Comparison of ENCODE assay signal across 28 cellular contexts in genomic region chr10:120184547-120185337, GRCh38.
A peak's percentile ranks its signal among the peaks of the same experiment; 100 is the strongest.
DNase-seq lines count a peak whose midpoint lies in the region; ATAC-seq and TF ChIP-seq lines count a peak whose summit lies in the region.
"Had no signal": no experiment of that assay in that cellular context is flagged by ENCODE, and none has a peak within 500 bp of the region (broad histone marks: within the 10 kb centered on the region; RNA-seq: fewer than 3 reads in every experiment).

No MANE protein-coding gene starts in this region.

- H3F3A ChIP-seq in neural progenitor cell (ENCODE audit: low read depth) = no peaks in the 10 kb centered on the region

- TF ChIP-seq CTCF in HEK293 (tag by site-specific recombination; IDR thresholded peaks at IDR 0.05) (no peak), neural progenitor cell (IDR thresholded peaks at IDR 0.05) (peak; percentile 54), upper lobe of right lung (IDR thresholded peaks at IDR 0.05) (no peak)

- H2AFZ ChIP-seq in neural progenitor cell (replicated peaks) = peak overlapping the region; percentile 58

- H3K9me3 ChIP-seq in HEK293 (ENCODE audit: control insufficient read depth, insufficient read depth, low read depth, low read length) (no peaks in the 10 kb centered on the region), neural progenitor cell (ENCODE audit: low read depth) (no peaks in the 10 kb centered on the region), upper lobe of right lung (no peaks in the 10 kb centered on the region)
- H3K9me3 ChIP-seq: esophagus squamous epithelium, psoas muscle had no signal

- CTCF ChIA-PET in HEK293 (lab: Yijun Ruan, JAX) = interaction anchor here (0.6 to 2.2 kb wide), 4 partner anchors 37 to 430 kb away, joined by 3 to 6 read pairs (median 4); no protein-coding TSS in a partner anchor

- no peaks in the 10 kb centered on the region for H4K20me1 ChIP-seq in neural progenitor cell (ENCODE audit: low read depth)

- intact Hi-C loops in upper lobe of right lung (cut with DNase I) = no loop called here
- intact Hi-C loops in left colon (cut with DNase I, micrococcal nuclease) = no loop called here

- H3K79me2 ChIP-seq in neural progenitor cell (ENCODE audit: low read depth) = no peaks in the 10 kb centered on the region

- H3K4me1 ChIP-seq in HEK293 (ENCODE audit: control insufficient read depth, insufficient read depth, low read length) (peaks cover 10% of the 10 kb centered on the region), neural progenitor cell (no peaks in the 10 kb centered on the region), upper lobe of right lung (no peaks in the 10 kb centered on the region)
- H3K4me1 ChIP-seq: esophagus squamous epithelium, psoas muscle had no signal

- H3K4me3 ChIP-seq in HEK293 (ENCODE audit: low read depth, low read length) = no peak overlapping the region
- no peak overlapping the region for H3K4me3 ChIP-seq in neural progenitor cell
- no peak overlapping the region for H3K4me3 ChIP-seq in upper lobe of right lung
- H3K4me3 ChIP-seq: esophagus squamous epithelium, psoas muscle had no signal

- ATAC-seq in upper lobe of right lung = no peak
- ATAC-seq in GM18498 (IDR thresholded peaks at IDR 0.05; ENCODE audit: unreplicated experiment) = no peak
- ATAC-seq in left colon = no peak
- ATAC-seq: left lobe of liver, psoas muscle had no signal

- H3K4me1 Mint-ChIP-seq in neural progenitor cell = peaks cover 6% of the 10 kb centered on the region
- H3K4me1 Mint-ChIP-seq: CD8-positive, alpha-beta memory T cell; naive B cell had no signal

- H3K27ac ChIP-seq in HEK293 (ENCODE audit: extremely low read depth, low read depth, low read length) (no peak overlapping the region), neural progenitor cell (no peak overlapping the region), upper lobe of right lung (no peak overlapping the region)
- H3K27ac ChIP-seq: 22Rv1, esophagus squamous epithelium, psoas muscle, VCaP had no signal

- H3K4me3 Mint-ChIP-seq in neural progenitor cell = no peak overlapping the region
- H3K4me3 Mint-ChIP-seq: CD8-positive, alpha-beta memory T cell; dendritic cell treated with granulocyte-macrophage colony-stimulating factor and Interleukin-4, amounts not matched to agents 40 ng/mL and 50 ng/mL, for 4 days; T-helper 2 cell treated with Interferon-gamma antibody and Interleukin-4, amounts not matched to agents 5 μg/mL and 100 μg/mL, for 36 hours had no signal

- no peak overlapping the region for H3K9ac ChIP-seq in neural progenitor cell

- H3K27me3 Mint-ChIP-seq in neural progenitor cell (ENCODE audit: insufficient read depth, low read depth) = peaks cover 2% of the 10 kb centered on the region
- H3K27me3 Mint-ChIP-seq: dendritic cell treated with granulocyte-macrophage colony-stimulating factor and Interleukin-4, amounts not matched to agents 40 ng/mL and 50 ng/mL, for 4 days had no signal

- no peaks in the 10 kb centered on the region for H3K36me3 ChIP-seq in HEK293 (ENCODE audit: control insufficient read depth in 2 of 2, insufficient read depth in 1 of 2, low read length in 2 of 2)
- H3K36me3 ChIP-seq in neural progenitor cell = no peaks in the 10 kb centered on the region
- no peaks in the 10 kb centered on the region for H3K36me3 ChIP-seq in upper lobe of right lung
- H3K36me3 ChIP-seq: esophagus squamous epithelium had no signal

- H3K36me3 Mint-ChIP-seq in neural progenitor cell = no peaks in the 10 kb centered on the region
- H3K36me3 Mint-ChIP-seq: CD8-positive, alpha-beta memory T cell; naive B cell had no signal

- no peak overlapping the region for H3K27ac Mint-ChIP-seq in neural progenitor cell
- H3K27ac Mint-ChIP-seq: CD8-positive, alpha-beta memory T cell; dendritic cell treated with granulocyte-macrophage colony-stimulating factor and Interleukin-4, amounts not matched to agents 40 ng/mL and 50 ng/mL, for 4 days; naive B cell; T-helper 2 cell treated with Interferon-gamma antibody and Interleukin-4, amounts not matched to agents 5 μg/mL and 100 μg/mL, for 36 hours had no signal

- no peak overlapping the region for H3K4me2 ChIP-seq in neural progenitor cell

- no peaks in the 10 kb centered on the region for H3K27me3 ChIP-seq in neural progenitor cell
- H3K27me3 ChIP-seq in upper lobe of right lung = no peaks in the 10 kb centered on the region
- H3K27me3 ChIP-seq: esophagus squamous epithelium had no signal

- DNase-seq in DMS 273 (lab: John Stamatoyannopoulos, UW; ENCODE audit: unreplicated experiment) = peak; percentile 2
- no peak for DNase-seq in DMS 273 treated with DMSO at 0.1 percent for 48 hours (lab: John Stamatoyannopoulos, UW)
- DNase-seq in NCI-H748 treated with DMSO at 0.1 percent for 48 hours (lab: John Stamatoyannopoulos, UW) = peak; percentile 66
- DNase-seq in neural progenitor cell (ENCODE audit: low spot score) = peak; percentile 40
- DNase-seq in upper lobe of right lung = no peak
- DNase-seq in left colon = no peak
- DNase-seq: activated CD4-positive, alpha-beta T cell treated with anti-CD3 and anti-CD28 coated beads for 48 hours; activated gamma-delta T cell; activated T-cell treated with anti-CD3 and anti-CD28 coated beads, Interleukin-2, amount 50 U/mL, for 1 hour; CD8-positive, alpha-beta memory T cell; central memory CD4-positive, alpha-beta T cell; EL; esophagus squamous epithelium; IMR-90; naive B cell; NCI-H1048; NCI-H2029; NCI-H446 treated with DMSO at 0.1 percent for 48 hours; psoas muscle; SHP77; stimulated activated naive CD4-positive, alpha-beta T cell had no signal

- no peaks in the 10 kb centered on the region for H3K9me3 Mint-ChIP-seq in neural progenitor cell
- H3K9me3 Mint-ChIP-seq: dendritic cell treated with granulocyte-macrophage colony-stimulating factor and Interleukin-4, amounts not matched to agents 40 ng/mL and 50 ng/mL, for 4 days; T-helper 2 cell treated with Interferon-gamma antibody and Interleukin-4, amounts not matched to agents 5 μg/mL and 100 μg/mL, for 36 hours had no signal

- POLR2A ChIA-PET in HEK293 (lab: Yijun Ruan, JAX) = no interaction called here

TF ChIP-seq in HEK293, 187 proteins besides CTCF, POLR2A, EP300 and RAD21 (continues in another document):
- TF ChIP-seq GLI2 (tag by site-specific recombination; IDR thresholded peaks at IDR 0.05; ENCODE audit: borderline replicate concordance, low read depth) (no peak), MYNN (tag by site-specific recombination; IDR thresholded peaks at IDR 0.05; ENCODE audit: borderline replicate concordance) (peak; percentile 81; the same call in 1 of the 2 replicates), ZNF560 (tag by site-specific recombination; IDR thresholded peaks at IDR 0.05; ENCODE audit: borderline replicate concordance) (no peak), FEZF1 (tag by site-specific recombination; IDR thresholded peaks at IDR 0.05) (peak; percentile 22; the same call in 1 of the 2 replicates), OSR2 (tag by site-specific recombination; IDR thresholded peaks at IDR 0.05) (peak; percentile 69; the same call in 1 of the 2 replicates), ZBTB6 (tag by site-specific recombination; IDR thresholded peaks at IDR 0.05) (peak; percentile 96), ZNF518A (tag by site-specific recombination; conservative IDR thresholded peaks at IDR 0.05; ENCODE audit: low read depth) (no peak), ZNF423 (tag by site-specific recombination; IDR thresholded peaks at IDR 0.05) (no peak), GLIS1 (tag by site-specific recombination; IDR thresholded peaks at IDR 0.05) (peak; percentile 26; the same call in 1 of the 2 replicates)

Comparison
In these comparisons a context has a peak if more than half of its experiments do, and no peak if none do; other contexts are left out.
1. DNase-seq: peak in DMS 273 (single experiment), NCI-H748 treated with DMSO at 0.1 percent for 48 hours (single experiment) and neural progenitor cell (single experiment); none in DMS 273 treated with DMSO at 0.1 percent for 48 hours (single experiment), upper lobe of right lung (single experiment) and left colon (0 of 2).